In genomic region chr6:170584954-170585498, GRCh38 we compare ENCODE assay signal across 8 cellular contexts. TPM values are rescaled to one million over a fixed set of nuclear protein-coding genes. Genes with fewer than 3 reads are reported as not detected.
DNase-seq lines count a peak whose midpoint lies in the region; ATAC-seq and TF ChIP-seq lines count a peak whose summit lies in the region.

No MANE protein-coding gene starts in this region.

- no peak overlapping the region for H2BK120ac ChIP-seq in mesenchymal stem cell (ENCODE audit: low read depth, low read length)

- H3K4me1 ChIP-seq in CD4-positive, alpha-beta memory T cell (ENCODE audit: insufficient read depth, low read length): peaks cover 27% of the 10 kb centered on the region
- H3K4me1 ChIP-seq in HUES6 (ENCODE audit: control insufficient read depth, insufficient read depth, low read length) (peaks cover 15% of the 10 kb centered on the region), breast epithelium (no peaks in the 10 kb centered on the region), mesenchymal stem cell (ENCODE audit: control insufficient read depth, insufficient read depth, low read depth, low read length) (peaks cover 2% of the 10 kb centered on the region)

- DNase-seq in CD4-positive, alpha-beta memory T cell: peak in 1 of 5 donors; percentile 2
- DNase-seq in breast epithelium (ENCODE audit: low spot score in 2 of 2) (peak in 1 of 2 donors; percentile 30), mesenchymal stem cell (no peak), COLO829 (ENCODE audit: low spot score) (no peak), HK-2 (ENCODE audit: unreplicated experiment) (no peak), glomerular visceral epithelial cell (ENCODE audit: extremely low spot score) (no peak)

- peak overlapping the region; percentile 29 to 90 for H3K4ac ChIP-seq in mesenchymal stem cell (ENCODE audit: low read depth in 1 of 2, low read length in 2 of 2)

- H3K79me1 ChIP-seq in mesenchymal stem cell (replicated peaks; ENCODE audit: low read length, poor library complexity, severe bottlenecking): peaks cover 14% of the 10 kb centered on the region

- peak; percentile 28 for ATAC-seq in GM21360 (IDR thresholded peaks at IDR 0.05; ENCODE audit: unreplicated experiment)

- H3K27me3 Mint-ChIP-seq in CD4-positive, alpha-beta memory T cell: peaks cover 0 to 3% of the 10 kb centered on the region in 2 donors

- H3K9me3 Mint-ChIP-seq in CD4-positive, alpha-beta memory T cell: peaks cover 0 to 5% (median 4%) of the 10 kb centered on the region in 8 donors

- no peak overlapping the region for H2BK12ac ChIP-seq in mesenchymal stem cell (ENCODE audit: low read length in 2 of 2)

- H3K18ac ChIP-seq in mesenchymal stem cell (ENCODE audit: low read depth in 1 of 2, low read length in 2 of 2): peak overlapping the region; percentile 50 to 98

- no peaks in the 10 kb centered on the region for H3K9me3 ChIP-seq in CD4-positive, alpha-beta memory T cell (ENCODE audit: control insufficient read depth in 1 of 2, low read length in 2 of 2)
- H3K9me3 ChIP-seq in HUES6 (ENCODE audit: control insufficient read depth, insufficient read depth, low read depth, low read length) (peaks cover 12% of the 10 kb centered on the region), breast epithelium (no peaks in the 10 kb centered on the region), mesenchymal stem cell (ENCODE audit: control insufficient read depth, low read length) (peaks cover 6% of the 10 kb centered on the region)

- CTCF ChIA-PET in CD4-positive, alpha-beta memory T cell (lab: Charles Lee; ENCODE audit: partially characterized antibody): interaction anchor here (0.9 to 1.4 kb wide), 2 partner anchors 29 to 31 kb away, joined by 4 read pairs; partner anchors contain the start of genes PSMB1 and TBP

- H3K4me2 ChIP-seq in mesenchymal stem cell (ENCODE audit: low read length, poor library complexity, severe bottlenecking): peak overlapping the region; percentile 87

- H2BK15ac ChIP-seq in mesenchymal stem cell (ENCODE audit: low read depth, poor library complexity, severe bottlenecking): no peak overlapping the region

- H3K27ac ChIP-seq in CD4-positive, alpha-beta memory T cell (ENCODE audit: low read depth, low read length): peak overlapping the region; percentile 87
- H3K27ac ChIP-seq in HUES6 (ENCODE audit: low read depth, low read length): peak overlapping the region; percentile 74
- H3K27ac ChIP-seq in breast epithelium: peak overlapping the region; percentile 90 to 91
- H3K27ac ChIP-seq in mesenchymal stem cell (ENCODE audit: low read length, poor library complexity, severe bottlenecking): peak overlapping the region; percentile 61

- TF ChIP-seq POLR2A in breast epithelium (IDR thresholded peaks at IDR 0.05): no peak

- H2AK5ac ChIP-seq in mesenchymal stem cell (ENCODE audit: low read length, severe bottlenecking): no peak overlapping the region

- no peak overlapping the region for H3K23ac ChIP-seq in mesenchymal stem cell (ENCODE audit: low read length in 2 of 2)

- peak overlapping the region; percentile 96 to 98 (median 97) for H3K4me3 Mint-ChIP-seq in CD4-positive, alpha-beta memory T cell

- H3K9ac ChIP-seq in HUES6 (ENCODE audit: low read length) (peak overlapping the region; percentile 97), mesenchymal stem cell (ENCODE audit: low read length) (peak overlapping the region; percentile 92)

- peaks cover 20 to 41% of the 10 kb centered on the region in 2 donors for H3K36me3 Mint-ChIP-seq in CD4-positive, alpha-beta memory T cell

- POLR2A ChIA-PET in CD4-positive, alpha-beta memory T cell (lab: Charles Lee; ENCODE audit: partially characterized antibody): interaction anchor here (0.8 to 3.5 kb wide), 10 partner anchors 9 to 883 kb away, joined by 3 to 94 read pairs (median 4); partner anchors contain the start of genes C6orf120, FAM120B, PSMB1 and TBP

- peaks cover 23% of the 10 kb centered on the region for H3K36me3 ChIP-seq in CD4-positive, alpha-beta memory T cell (ENCODE audit: insufficient read depth, low read length)
- H3K36me3 ChIP-seq in HUES6 (ENCODE audit: control insufficient read depth, insufficient read depth, low read length) (peaks cover 25% of the 10 kb centered on the region), breast epithelium (no peaks in the 10 kb centered on the region), mesenchymal stem cell (ENCODE audit: control insufficient read depth in 1 of 2, insufficient read depth in 2 of 2, low read depth in 1 of 2, low read length in 2 of 2) (peaks cover 10 to 30% of the 10 kb centered on the region in 2 experiments)

- intact Hi-C loops in CD4-positive, alpha-beta memory T cell (cut with micrococcal nuclease): loop anchor here (1.0 to 10.0 kb wide), 3 partner anchors 31 to 1370 kb away; partner anchors contain the start of genes C6orf120, TBP and WDR27
- intact Hi-C loops in breast epithelium (cut with DNase I; ENCODE audit: low total_unique reads): no loop called here

- H2BK5ac ChIP-seq in mesenchymal stem cell (ENCODE audit: low read depth, low read length, poor library complexity, severe bottlenecking): no peak overlapping the region

- peak overlapping the region; percentile 87 for H2AFZ ChIP-seq in mesenchymal stem cell (ENCODE audit: low read depth, low read length)

- 6% methylated on average over 6 of the region's 6 CpGs for WGBS in mesenchymal stem cell

- H3K14ac ChIP-seq in mesenchymal stem cell (ENCODE audit: low read length in 2 of 2): peak overlapping the region in 1 of 2 experiments; percentile 99

- H4K8ac ChIP-seq in mesenchymal stem cell (ENCODE audit: low read length): peak overlapping the region; percentile 58

- peak overlapping the region; percentile 95 to 99 (median 98) for H3K27ac Mint-ChIP-seq in CD4-positive, alpha-beta memory T cell

- peaks cover 18 to 45% (median 33%) of the 10 kb centered on the region in 4 donors for H3K4me1 Mint-ChIP-seq in CD4-positive, alpha-beta memory T cell

- H3K27me3 ChIP-seq in CD4-positive, alpha-beta memory T cell (ENCODE audit: insufficient read depth, low read length): no peaks in the 10 kb centered on the region
- H3K27me3 ChIP-seq in HUES6 (ENCODE audit: control insufficient read depth, insufficient read depth, low read length) (no peaks in the 10 kb centered on the region), breast epithelium (no peaks in the 10 kb centered on the region), mesenchymal stem cell (ENCODE audit: control insufficient read depth in 1 of 2, insufficient read depth in 1 of 2, low read length in 2 of 2) (no peaks in the 10 kb centered on the region)

- no peak overlapping the region for H4K91ac ChIP-seq in mesenchymal stem cell (ENCODE audit: low read length)

- peak overlapping the region; percentile 71 to 92 for H3K4me3 ChIP-seq in CD4-positive, alpha-beta memory T cell (ENCODE audit: low read length in 2 of 2)
- H3K4me3 ChIP-seq in HUES6 (ENCODE audit: low read depth, low read length) (peak overlapping the region; percentile 95), breast epithelium (peak overlapping the region; percentile 79 to 95 (median 90)), mesenchymal stem cell (ENCODE audit: insufficient read depth in 1 of 2, low read depth in 1 of 2, low read length in 2 of 2) (peak overlapping the region; percentile 82 to 91)

- TF ChIP-seq CTCF in breast epithelium (IDR thresholded peaks at IDR 0.05): peak in 1 of 3 donors; percentile 7

RNA-seq across cellular contexts. Expression of gene PDCD2, which starts 0.6 kb away (rescaled TPM):
- 10 to 100 TPM; 75.2 to 78.2 TPM for total RNA-seq in CD4-positive, alpha-beta memory T cell
- polyA plus RNA-seq in CD4-positive, alpha-beta memory T cell: 100 to 1,000 TPM; 127 to 132 TPM
- 10 to 100 TPM; 54.4 to 67.8 (median 64.6) TPM for total RNA-seq in breast epithelium
- polyA plus RNA-seq in mesenchymal stem cell (2013, experiment 1 of 2): 48.7 TPM
- polyA plus RNA-seq in mesenchymal stem cell (2013, experiment 2 of 2): 49.7 TPM

RNA-seq across cellular contexts. Expression of gene TBP, which starts 30.9 kb away (rescaled TPM):
- total RNA-seq in CD4-positive, alpha-beta memory T cell: 10 to 100 TPM; 27.2 to 27.5 TPM
- 10 to 100 TPM; 13.5 to 22.4 TPM for polyA plus RNA-seq in CD4-positive, alpha-beta memory T cell
- 10 to 100 TPM; 14.7 to 23.6 (median 20.6) TPM for total RNA-seq in breast epithelium
- 14.0 TPM for polyA plus RNA-seq in mesenchymal stem cell (2013, experiment 1 of 2)
- polyA plus RNA-seq in mesenchymal stem cell (2013, experiment 2 of 2): 14.2 TPM

RNA-seq across cellular contexts. Expression of gene PSMB1, which starts 31.9 kb away (rescaled TPM):
- total RNA-seq in CD4-positive, alpha-beta memory T cell: 10 to 100 TPM; 94.2 to 98.6 TPM
- 100 to 1,000 TPM; 445 to 705 TPM for polyA plus RNA-seq in CD4-positive, alpha-beta memory T cell
- 100 to 1,000 TPM; 190 to 281 (median 214) TPM for total RNA-seq in breast epithelium
- polyA plus RNA-seq in mesenchymal stem cell (2013, experiment 1 of 2): 243 TPM
- polyA plus RNA-seq in mesenchymal stem cell (2013, experiment 2 of 2): 250 TPM
